In genomic region chr2:74333175-74333574, GRCh38 we compare ENCODE assay signal across 8 cellular contexts. TPM values are rescaled to one million over a fixed set of nuclear protein-coding genes. Genes with fewer than 3 reads are reported as not detected.
DNase-seq lines count a peak whose midpoint lies in the region; ATAC-seq and TF ChIP-seq lines count a peak whose summit lies in the region.

No MANE protein-coding gene starts in this region.

- no peak for ATAC-seq in HG02852 (IDR thresholded peaks at IDR 0.05; ENCODE audit: unreplicated experiment)

- TF ChIP-seq CTCF in GM12872 (IDR thresholded peaks at IDR 0.05; ENCODE audit: insufficient read depth, low read depth, low read length) = peak; percentile 45; the same call in 2 of the 3 replicates

- DNase-seq in AG08395 (ENCODE audit: low spot score) (peak; percentile 55), NCI-H82 (lab: John Stamatoyannopoulos, UW) (peak; percentile 66), dermis microvascular lymphatic vessel endothelial cell (ENCODE audit: low read depth in 2 of 2) (peak; percentile 56 to 58), renal cortical epithelial cell (ENCODE audit: low read depth) (peak; percentile 38), H4 (ENCODE audit: low spot score) (no peak)
- DNase-seq in activated CD8-positive, alpha-beta memory T cell treated with anti-CD3 and anti-CD28 coated beads, Interleukin-2, amount 50 U/mL, for 4 hours = no peak

RNA-seq across cellular contexts. Expression of gene SLC4A5, which starts 10.0 kb away (rescaled TPM):
- total RNA-seq in dermis microvascular lymphatic vessel endothelial cell (under 0.01 and 0.25 TPM in 2 replicates), renal cortical epithelial cell (0.89 and 1.2 TPM in 2 replicates)
- total RNA-seq in H4 (2014; rRNA removed; shearing (Covaris generic)) = 0.02 and 0.23 TPM in 2 replicates

RNA-seq across cellular contexts. Expression of gene DCTN1, which starts 46.9 kb away (rescaled TPM):
- total RNA-seq in dermis microvascular lymphatic vessel endothelial cell = 105 and 136 TPM in 2 replicates
- total RNA-seq in renal cortical epithelial cell = 87.2 and 196 TPM in 2 replicates
- 55.1 and 67.2 TPM in 2 replicates for total RNA-seq in H4 (2014; rRNA removed; shearing (Covaris generic))

Comparison
In these comparisons a context has a peak if more than half of its experiments do, and no peak if none do; other contexts are left out.
1. DNase-seq: peak in AG08395 (single experiment), NCI-H82 (single experiment), dermis microvascular lymphatic vessel endothelial cell (2 of 2) and renal cortical epithelial cell (single experiment); none in activated CD8-positive, alpha-beta memory T cell treated with anti-CD3 and anti-CD28 coated beads, Interleukin-2, amount 50 U/mL, for 4 hours (single experiment) and H4 (single experiment).